ENCODE assay signal across 5 cellular contexts in the genomic region with DNA sequence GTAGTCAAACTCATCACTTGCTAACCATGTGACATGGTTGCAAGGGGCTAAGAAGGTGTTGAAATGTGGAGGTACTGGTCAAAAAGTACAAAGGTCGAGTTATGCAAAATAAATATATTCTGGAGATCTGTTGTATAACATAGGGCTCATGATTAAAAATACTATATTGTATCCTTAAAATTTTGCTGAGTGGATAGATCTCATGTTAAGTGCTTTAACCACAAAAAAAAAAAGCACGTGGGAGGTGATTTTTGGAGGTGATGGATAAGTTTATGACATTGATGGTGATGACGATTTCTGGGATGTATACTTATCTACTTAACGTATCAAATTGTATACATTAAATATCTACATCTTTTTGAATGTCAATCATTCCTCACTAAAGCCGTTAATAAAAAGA.
"Had no signal": no experiment of that assay in that cellular context is flagged by ENCODE, and none has a peak within 500 bp of the region (broad histone marks: within the 10 kb centered on the region; RNA-seq: fewer than 3 reads in every experiment).

No MANE protein-coding gene starts in this region.

- H3K27ac ChIP-seq: KMS-11 had no signal

- H3K4me3 ChIP-seq: GM23338 had no signal

- H2AFZ ChIP-seq: GM23338 had no signal

- ATAC-seq: GM23338 had no signal

- DNase-seq: H9, HCEC 1CT, KBM-7 had no signal

- H3K4me2 ChIP-seq: GM23338, KMS-11 had no signal

- H3K9ac ChIP-seq: KMS-11 had no signal
